8 cellular contexts compared by ENCODE assay signal in genomic region chr4:42655921-42656735, GRCh38. TPM values are rescaled to one million over a fixed set of nuclear protein-coding genes. Genes with fewer than 3 reads are reported as not detected.
A peak's percentile ranks its signal among the peaks of the same experiment; 100 is the strongest.
DNase-seq lines count a peak whose midpoint lies in the region; ATAC-seq and TF ChIP-seq lines count a peak whose summit lies in the region.

No MANE protein-coding gene starts in this region.

- H2AFZ ChIP-seq in PC-3 (ENCODE audit: low read length): peak overlapping the region; percentile 64

- peak overlapping the region; percentile 96 for H3K4me2 ChIP-seq in PC-3 (ENCODE audit: low read length)

- peaks cover 20% of the 10 kb centered on the region for H3F3A ChIP-seq in PC-3 (ENCODE audit: low read length, unreplicated experiment)

- intact Hi-C loops in PC-3 (cut with micrococcal nuclease) (loop anchor here (2.0 to 10.0 kb wide), 3 partner anchors 87 to 1661 kb away; no protein-coding TSS in a partner anchor), left cardiac atrium (cut with DNase I) (loop anchor here (5.0 to 10.0 kb wide), 2 partner anchors 51 to 84 kb away; no protein-coding TSS in a partner anchor), posterior cingulate gyrus (cut with DNase I) (loop anchor here (2.0 to 5.0 kb wide), 2 partner anchors 39 to 87 kb away; no protein-coding TSS in a partner anchor)

- no peaks in the 10 kb centered on the region for H3K36me3 ChIP-seq in PC-3 (ENCODE audit: low read depth, low read length)

- CTCF ChIA-PET in PC-3 (lab: Charles Lee): interaction anchor here (0.5 kb wide), 1 partner anchor 376 kb away, joined by 5 read pairs; no protein-coding TSS in a partner anchor

- H3K4me1 ChIP-seq in PC-3 (ENCODE audit: insufficient read depth, low read length): peaks cover 39% of the 10 kb centered on the region

- H4K20me1 ChIP-seq in PC-3 (ENCODE audit: low read length): 0 out of 2 replicates have a peak, but pooled peaks cover 7% of the 10 kb centered on the region

- H3K4me3 ChIP-seq in PC-3 (ENCODE audit: low read length): peak overlapping the region; percentile 84

- no peaks in the 10 kb centered on the region for H3K9me3 ChIP-seq in PC-3 (ENCODE audit: low read length)

- peak; percentile 19 for ATAC-seq in HG03060 (IDR thresholded peaks at IDR 0.05; ENCODE audit: low read depth, unreplicated experiment)
- peak; percentile 28 for ATAC-seq in PC-3
- peak; percentile 14 to 31 for ATAC-seq in left cardiac atrium

- H3K27me3 ChIP-seq in PC-3 (ENCODE audit: low read length): no peaks in the 10 kb centered on the region

- no peak for TF ChIP-seq CTCF in PC-3 (conservative IDR thresholded peaks at IDR 0.05; ENCODE audit: low read depth, low read length)

- peak overlapping the region; percentile 81 for H3K27ac ChIP-seq in PC-3 (ENCODE audit: low read length)

- H3K9ac ChIP-seq in PC-3 (ENCODE audit: low read length): peak overlapping the region; percentile 56

- POLR2A ChIA-PET in PC-3 (lab: Charles Lee; ENCODE audit: unreplicated experiment): interaction anchor here (0.5 to 0.6 kb wide), 3 partner anchors 95 to 189 kb away, joined by 3 to 7 read pairs (median 3); no protein-coding TSS in a partner anchor

- H3K79me2 ChIP-seq in PC-3 (ENCODE audit: low read length): peaks cover 8% of the 10 kb centered on the region; the same call in 1 of the 2 replicates

- BruUV-seq in PC-3 (replicated peaks; lab: Mats Ljungman, UMichigan): no TSS peak

- peak; percentile 26 for DNase-seq in SIG-M5 treated with dmso at 0.1 percent for 504 hours (lab: John Stamatoyannopoulos, UW; ENCODE audit: unreplicated experiment)
- no peak for DNase-seq in SIG-M5 (lab: John Stamatoyannopoulos, UW)
- DNase-seq in PC-3: peak; percentile 63
- peak; percentile 41 for DNase-seq in activated naive CD4-positive, alpha-beta T cell treated with anti-CD3 and anti-CD28 coated beads, Interleukin-2, amount 50 U/mL, for 16 hours
- DNase-seq in left cardiac atrium: peak; percentile 51
- DNase-seq in posterior cingulate gyrus: peak; percentile 30 to 91 (median 54)
- DNase-seq in pons (ENCODE audit: low spot score): no peak

- no peaks in the 10 kb centered on the region for H3K9me2 ChIP-seq in PC-3 (replicated peaks; ENCODE audit: low read length)

RNA-seq across cellular contexts. Expression of gene ATP8A1, which starts 0.8 kb away (rescaled TPM):
- 3.9 and 5.3 TPM in 2 replicates for total RNA-seq in PC-3 (2014; rRNA removed)
- 10 to 100 TPM; 22.3 to 23.3 TPM for total RNA-seq in left cardiac atrium

Comparison
In these comparisons a context has a peak if more than half of its experiments do, and no peak if none do; other contexts are left out.
1. DNase-seq: peak in SIG-M5 treated with dmso at 0.1 percent for 504 hours (single experiment), PC-3 (single experiment), activated naive CD4-positive, alpha-beta T cell treated with anti-CD3 and anti-CD28 coated beads, Interleukin-2, amount 50 U/mL, for 16 hours (single experiment), left cardiac atrium (single experiment) and posterior cingulate gyrus (10 of 10); none in SIG-M5 (single experiment) and pons (single experiment).
2. Peak in every context shown above with its lines, with median percentiles within 50 percentile points of each other: ATAC-seq.